In the genomic region with DNA sequence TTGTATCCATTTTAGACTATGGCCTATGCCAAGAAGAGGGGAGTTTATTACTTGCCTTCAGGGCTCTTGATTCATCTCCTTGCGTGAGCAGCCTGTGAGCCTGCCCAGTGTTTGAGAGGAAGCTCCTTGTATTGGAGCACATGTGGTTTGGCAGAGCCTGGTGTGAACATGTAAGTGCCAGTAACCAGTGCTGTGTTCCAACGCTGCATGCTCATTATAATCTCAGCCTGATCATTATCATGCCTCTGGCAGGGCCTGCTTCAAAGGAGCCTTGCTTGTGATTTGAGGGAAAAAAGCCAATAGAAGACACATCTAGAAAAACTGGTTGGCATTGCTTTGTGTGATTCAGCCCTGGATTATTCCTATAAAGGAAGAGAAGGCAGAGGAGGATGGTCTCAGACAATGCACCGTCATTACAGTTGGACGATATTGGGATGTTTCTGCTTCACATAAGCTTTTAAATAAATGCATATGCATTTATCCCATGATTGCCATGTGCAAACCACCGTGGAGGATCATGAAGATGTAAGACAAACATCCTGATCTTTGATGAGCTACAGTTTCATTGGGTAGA, we compare ENCODE assay signal across 11 cellular contexts.
DNase-seq lines count a peak whose midpoint lies in the region; ATAC-seq and TF ChIP-seq lines count a peak whose summit lies in the region.
"Had no signal": no experiment of that assay in that cellular context is flagged by ENCODE, and none has a peak within 500 bp of the region (broad histone marks: within the 10 kb centered on the region; RNA-seq: fewer than 3 reads in every experiment).

No MANE protein-coding gene starts in this region.

- no peaks in the 10 kb centered on the region for H3K9me3 Mint-ChIP-seq in activated T-cell treated with anti-CD3 and anti-CD28 coated beads, Interleukin-2, amount 50 U/mL, for 4 hours
- H3K9me3 Mint-ChIP-seq: CD4-positive, alpha-beta T cell; nephron had no signal

- no peaks in the 10 kb centered on the region for H3K36me3 ChIP-seq in kidney epithelial cell (ENCODE audit: control insufficient read depth, insufficient read depth, low read length)

- peaks cover 4% of the 10 kb centered on the region for H3K4me1 Mint-ChIP-seq in activated T-cell treated with anti-CD3 and anti-CD28 coated beads, Interleukin-2, amount 50 U/mL, for 4 hours (ENCODE audit: low read depth)
- H3K4me1 Mint-ChIP-seq: nephron had no signal

- no peaks in the 10 kb centered on the region for H3K27me3 ChIP-seq in kidney epithelial cell (ENCODE audit: control insufficient read depth, insufficient read depth, low read length)

- no peaks in the 10 kb centered on the region for H3K36me3 Mint-ChIP-seq in activated T-cell treated with anti-CD3 and anti-CD28 coated beads, Interleukin-2, amount 50 U/mL, for 4 hours (ENCODE audit: insufficient read depth)

- no peak for TF ChIP-seq POLR2A in erythroblast (IDR thresholded peaks at IDR 0.05; ENCODE audit: low read length)

- H3K27me3 Mint-ChIP-seq in activated T-cell treated with anti-CD3 and anti-CD28 coated beads, Interleukin-2, amount 50 U/mL, for 4 hours (ENCODE audit: low read depth), result no peaks in the 10 kb centered on the region
- H3K27me3 Mint-ChIP-seq: CD4-positive, alpha-beta T cell had no signal

- no peak for ATAC-seq in HG03280 (IDR thresholded peaks at IDR 0.05; ENCODE audit: unreplicated experiment)
- ATAC-seq in activated T-cell treated with anti-CD3 and anti-CD28 coated beads, Interleukin-2, amount 50 U/mL, for 4 hours, result no peak
- ATAC-seq: Right ventricle myocardium inferior had no signal

- H3K4me3 ChIP-seq in astrocyte of the cerebellum (ENCODE audit: low read depth, low read length) (no peak overlapping the region), kidney epithelial cell (ENCODE audit: low read depth, low read length) (no peak overlapping the region)

- H3K4me3 Mint-ChIP-seq in activated T-cell treated with anti-CD3 and anti-CD28 coated beads, Interleukin-2, amount 50 U/mL, for 4 hours, result no peak overlapping the region
- H3K4me3 Mint-ChIP-seq: CD4-positive, alpha-beta T cell; nephron had no signal

- in situ Hi-C loops in astrocyte of the cerebellum (cut with HindIII; ENCODE audit: low sequenced_read_pairs), result no loop called here

- TF ChIP-seq CTCF in astrocyte of the cerebellum (IDR thresholded peaks at IDR 0.05; ENCODE audit: low read depth, low read length, missing control alignments) (no peak), kidney epithelial cell (IDR thresholded peaks at IDR 0.05; ENCODE audit: insufficient read depth, low read length, poor library complexity, severe bottlenecking) (no peak)

- DNase-seq in COLO829 (ENCODE audit: low spot score) (peak; percentile 68), LHCN-M2 (ENCODE audit: low read depth) (peak; percentile 4), astrocyte of the cerebellum (ENCODE audit: low read depth) (peak; percentile 83), kidney epithelial cell (ENCODE audit: low read depth) (peak; percentile 14), erythroblast (lab: John Stamatoyannopoulos, UW) (no peak)
- no peak for DNase-seq in activated T-cell treated with anti-CD3 and anti-CD28 coated beads, Interleukin-2, amount 50 U/mL, for 4 hours
- DNase-seq in activated CD4-positive, CD25-positive, alpha-beta regulatory T cell (lab: John Stamatoyannopoulos, UW), result no peak
- DNase-seq: CD4-positive, alpha-beta T cell had no signal

Comparison
In these comparisons a context has a peak if more than half of its experiments do, and no peak if none do; other contexts are left out.
1. DNase-seq: peak in COLO829 (single experiment), LHCN-M2 (single experiment), astrocyte of the cerebellum (single experiment) and kidney epithelial cell (single experiment); none in activated T-cell treated with anti-CD3 and anti-CD28 coated beads, Interleukin-2, amount 50 U/mL, for 4 hours (single experiment), activated CD4-positive, CD25-positive, alpha-beta regulatory T cell (0 of 4) and erythroblast (0 of 2).